Comparison of ENCODE assay signal across 19 cellular contexts in the genomic region with DNA sequence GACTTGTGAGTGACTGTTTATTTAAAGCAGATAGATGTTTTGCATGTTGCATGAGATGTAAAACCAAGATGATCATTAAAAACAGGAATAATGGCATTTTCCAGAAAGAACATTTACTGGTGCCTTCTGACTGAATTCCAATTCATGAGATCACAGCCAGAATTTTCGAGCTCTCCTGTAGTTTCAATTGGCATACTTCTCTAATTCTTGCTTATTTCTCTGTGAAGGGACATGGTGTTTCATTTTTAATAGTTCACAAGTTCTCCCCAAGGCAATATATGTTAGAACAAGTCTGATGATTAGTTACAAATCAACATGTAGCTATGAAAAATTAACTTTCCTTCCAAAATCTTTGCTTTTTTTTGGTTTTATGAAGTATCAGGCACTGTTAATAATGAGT.
DNase-seq lines count a peak whose midpoint lies in the region; FAIRE-seq and TF ChIP-seq lines count a peak whose summit lies in the region.
"Had no signal": no experiment of that assay in that cellular context is flagged by ENCODE, and none has a peak within 500 bp of the region (broad histone marks: within the 10 kb centered on the region; RNA-seq: fewer than 3 reads in every experiment).

No MANE protein-coding gene starts in this region.

- intact Hi-C loops in kidney (cut with DNase I) (no loop called here), thyroid gland (cut with DNase I) (no loop called here), colonic mucosa (cut with DNase I) (no loop called here)

- WGBS in thyroid gland, 2 donors, result 17 to 21% methylated on average over 1 of the region's 1 CpG

- TF ChIP-seq CTCF in kidney (IDR thresholded peaks at IDR 0.05; ENCODE audit: borderline replicate concordance, extremely low read depth, insufficient read depth), result no peak
- TF ChIP-seq CTCF in thyroid gland (IDR thresholded peaks at IDR 0.05), result no peak
- TF ChIP-seq CTCF in colonic mucosa (IDR thresholded peaks at IDR 0.05), result no peak
- no peak for TF ChIP-seq CTCF in BE2C (IDR thresholded peaks at IDR 0.05; ENCODE audit: low read depth, low read length)

- H3K4me1 ChIP-seq in kidney (ENCODE audit: control insufficient read depth in 1 of 2, insufficient read depth in 1 of 2, low read depth in 1 of 2, low read length in 2 of 2), result peaks cover 3 to 12% of the 10 kb centered on the region in 2 donors
- H3K4me1 ChIP-seq in thyroid gland, result peaks cover 38 to 53% of the 10 kb centered on the region in 2 donors
- H3K4me1 ChIP-seq in colonic mucosa, result no peaks in the 10 kb centered on the region
- no peaks in the 10 kb centered on the region for H3K4me1 ChIP-seq in BE2C
- H3K4me1 ChIP-seq: BLaER1 treated with 17β-estradiol and CSF1 and Interleukin-3, amounts not matched to agents 10 nM and 100 nM had no signal

- H3K9me3 ChIP-seq in kidney (ENCODE audit: control insufficient read depth in 1 of 2, low read length in 2 of 2), result no peaks in the 10 kb centered on the region
- no peaks in the 10 kb centered on the region for H3K9me3 ChIP-seq in thyroid gland
- H3K9me3 ChIP-seq in colonic mucosa, result no peaks in the 10 kb centered on the region
- H3K9me3 ChIP-seq in BE2C, result no peaks in the 10 kb centered on the region

- peak; percentile 63 for DNase-seq in G401 (ENCODE audit: low spot score)
- DNase-seq in NCI-H446 treated with DMSO at 0.1 percent for 48 hours (lab: John Stamatoyannopoulos, UW), result peak; percentile 31
- DNase-seq in kidney, result no peak
- DNase-seq in thyroid gland, result no peak
- no peak for DNase-seq in colonic mucosa
- DNase-seq in BE2C, result no peak
- DNase-seq in iPS-NIHi11 (ENCODE audit: low spot score), result no peak
- DNase-seq: 8988T; Calu3; CD8-positive, alpha-beta T cell; DMS79 treated with DMSO at 0.1 percent for 48 hours; H7; HFFc6; IMR-90 had no signal

- no peak for TF ChIP-seq POLR2A in thyroid gland (IDR thresholded peaks at IDR 0.05)

- no peak overlapping the region for H3K4me3 ChIP-seq in kidney (ENCODE audit: low read length in 2 of 2)
- H3K4me3 ChIP-seq in thyroid gland (replicated peaks in 1 of 3), result no peak overlapping the region
- H3K4me3 ChIP-seq in colonic mucosa, result no peak overlapping the region
- no peak overlapping the region for H3K4me3 ChIP-seq in BE2C (ENCODE audit: low read depth, low read length)
- H3K4me3 ChIP-seq: BLaER1 treated with 17β-estradiol and CSF1 and Interleukin-3, amounts not matched to agents 10 nM and 100 nM; GM12878; GM23338 had no signal

- no peaks in the 10 kb centered on the region for H3K36me3 ChIP-seq in kidney (ENCODE audit: control insufficient read depth in 1 of 2, insufficient read depth in 2 of 2, low read length in 2 of 2)
- no peaks in the 10 kb centered on the region for H3K36me3 ChIP-seq in thyroid gland
- H3K36me3 ChIP-seq in colonic mucosa, result no peaks in the 10 kb centered on the region
- no peaks in the 10 kb centered on the region for H3K36me3 ChIP-seq in BE2C
- H3K36me3 ChIP-seq: BLaER1 treated with 17β-estradiol and CSF1 and Interleukin-3, amounts not matched to agents 10 nM and 100 nM had no signal

- in situ Hi-C loops in G401 (cut with HindIII; ENCODE audit: low sequenced_read_pairs), result no loop called here

- H3K27me3 ChIP-seq in thyroid gland, result no peaks in the 10 kb centered on the region
- no peaks in the 10 kb centered on the region for H3K27me3 ChIP-seq in colonic mucosa
- H3K27me3 ChIP-seq in BE2C, result no peaks in the 10 kb centered on the region
- H3K27me3 ChIP-seq: BLaER1 treated with 17β-estradiol and CSF1 and Interleukin-3, amounts not matched to agents 10 nM and 100 nM had no signal

- H3K9ac ChIP-seq in kidney (ENCODE audit: low read length in 2 of 2), result no peak overlapping the region
- H3K9ac ChIP-seq in colonic mucosa (ENCODE audit: low read depth in 2 of 2, low read length in 2 of 2), result no peak overlapping the region
- H3K9ac ChIP-seq: BLaER1 treated with 17β-estradiol and CSF1 and Interleukin-3, amounts not matched to agents 10 nM and 100 nM had no signal

- peak overlapping the region; percentile 13 to 38 for H3K27ac ChIP-seq in kidney (ENCODE audit: low read depth in 2 of 2, low read length in 2 of 2)
- H3K27ac ChIP-seq in thyroid gland, result peak overlapping the region; percentile 29 to 93 (median 61)
- no peak overlapping the region for H3K27ac ChIP-seq in colonic mucosa
- H3K27ac ChIP-seq: BLaER1 treated with 17β-estradiol and CSF1 and Interleukin-3, amounts not matched to agents 10 nM and 100 nM had no signal

- no peak for FAIRE-seq in kidney (lab: Jason Lieb, UNC)
- FAIRE-seq: GM12878, GM18507, HTR-8/SVneo had no signal

Comparison
In these comparisons a context has a peak if more than half of its experiments do, and no peak if none do; other contexts are left out.
1. DNase-seq: peak in G401 (single experiment) and NCI-H446 treated with DMSO at 0.1 percent for 48 hours (single experiment); none in kidney (single experiment), thyroid gland (0 of 2), colonic mucosa (single experiment), BE2C (single experiment) and iPS-NIHi11 (single experiment).